Comparison of ENCODE assay signal across 1 cellular context in the genomic region with DNA sequence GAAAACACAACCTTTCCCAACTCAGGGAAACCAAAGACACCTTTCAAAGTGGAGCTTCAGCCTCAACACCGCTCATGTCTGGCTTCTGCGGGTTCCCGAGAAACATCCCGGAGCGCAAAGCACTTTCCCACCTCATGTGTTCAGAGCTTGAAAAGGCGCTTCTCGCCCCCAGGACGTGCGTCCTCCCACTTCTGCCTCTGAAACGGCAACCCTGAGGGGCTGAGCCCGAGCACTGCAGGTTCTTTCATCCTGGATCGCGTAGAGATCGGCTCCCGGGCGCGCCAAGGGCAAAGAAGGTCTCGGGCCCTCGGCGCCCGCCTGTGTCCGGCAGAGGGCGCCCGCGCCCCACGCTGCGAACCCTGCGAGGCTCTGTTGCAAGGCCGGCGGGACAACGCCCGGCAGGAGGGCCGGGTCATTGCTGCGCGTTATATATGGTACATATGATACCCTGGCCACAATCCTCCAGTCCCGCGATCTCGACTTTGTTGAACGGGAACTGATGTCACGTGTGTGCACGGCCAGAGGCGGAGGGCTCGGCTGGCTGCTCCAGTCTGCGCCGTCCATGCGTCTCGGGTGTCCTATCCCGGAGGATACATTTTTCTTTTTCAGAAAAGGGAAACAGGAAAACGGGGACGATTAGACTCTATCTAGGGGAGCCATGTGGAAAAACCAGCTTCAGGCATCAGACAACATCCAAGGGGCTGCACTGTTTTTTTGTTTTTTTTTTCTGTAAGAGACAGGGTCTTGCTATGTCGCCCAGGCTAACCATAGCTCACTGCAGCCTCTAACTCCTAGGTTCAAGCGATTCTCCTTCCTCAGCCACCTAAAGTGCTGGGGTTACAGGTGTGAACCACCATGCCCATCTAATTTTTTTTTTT.
TF ChIP-seq lines count a peak whose summit lies in the region.

No MANE protein-coding gene starts in this region.

TF ChIP-seq in HepG2, 621 proteins besides CTCF, POLR2A, EP300 and RAD21 (continued from another document and continues in another):
- TF ChIP-seq, protein P1, sequence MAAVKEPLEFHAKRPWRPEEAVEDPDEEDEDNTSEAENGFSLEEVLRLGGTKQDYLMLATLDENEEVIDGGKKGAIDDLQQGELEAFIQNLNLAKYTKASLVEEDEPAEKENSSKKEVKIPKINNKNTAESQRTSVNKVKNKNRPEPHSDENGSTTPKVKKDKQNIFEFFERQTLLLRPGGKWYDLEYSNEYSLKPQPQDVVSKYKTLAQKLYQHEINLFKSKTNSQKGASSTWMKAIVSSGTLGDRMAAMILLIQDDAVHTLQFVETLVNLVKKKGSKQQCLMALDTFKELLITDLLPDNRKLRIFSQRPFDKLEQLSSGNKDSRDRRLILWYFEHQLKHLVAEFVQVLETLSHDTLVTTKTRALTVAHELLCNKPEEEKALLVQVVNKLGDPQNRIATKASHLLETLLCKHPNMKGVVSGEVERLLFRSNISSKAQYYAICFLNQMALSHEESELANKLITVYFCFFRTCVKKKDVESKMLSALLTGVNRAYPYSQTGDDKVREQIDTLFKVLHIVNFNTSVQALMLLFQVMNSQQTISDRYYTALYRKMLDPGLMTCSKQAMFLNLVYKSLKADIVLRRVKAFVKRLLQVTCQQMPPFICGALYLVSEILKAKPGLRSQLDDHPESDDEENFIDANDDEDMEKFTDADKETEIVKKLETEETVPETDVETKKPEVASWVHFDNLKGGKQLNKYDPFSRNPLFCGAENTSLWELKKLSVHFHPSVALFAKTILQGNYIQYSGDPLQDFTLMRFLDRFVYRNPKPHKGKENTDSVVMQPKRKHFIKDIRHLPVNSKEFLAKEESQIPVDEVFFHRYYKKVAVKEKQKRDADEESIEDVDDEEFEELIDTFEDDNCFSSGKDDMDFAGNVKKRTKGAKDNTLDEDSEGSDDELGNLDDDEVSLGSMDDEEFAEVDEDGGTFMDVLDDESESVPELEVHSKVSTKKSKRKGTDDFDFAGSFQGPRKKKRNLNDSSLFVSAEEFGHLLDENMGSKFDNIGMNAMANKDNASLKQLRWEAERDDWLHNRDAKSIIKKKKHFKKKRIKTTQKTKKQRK (IDR thresholded peaks at IDR 0.05; ENCODE audit: low read length), result no peak
- no peak for TF ChIP-seq SP1 (IDR thresholded peaks at IDR 0.05)
- TF ChIP-seq SP1 (CRISPR knock-in tag; IDR thresholded peaks at IDR 0.05), result peak; percentile 59
- TF ChIP-seq, protein P2, sequence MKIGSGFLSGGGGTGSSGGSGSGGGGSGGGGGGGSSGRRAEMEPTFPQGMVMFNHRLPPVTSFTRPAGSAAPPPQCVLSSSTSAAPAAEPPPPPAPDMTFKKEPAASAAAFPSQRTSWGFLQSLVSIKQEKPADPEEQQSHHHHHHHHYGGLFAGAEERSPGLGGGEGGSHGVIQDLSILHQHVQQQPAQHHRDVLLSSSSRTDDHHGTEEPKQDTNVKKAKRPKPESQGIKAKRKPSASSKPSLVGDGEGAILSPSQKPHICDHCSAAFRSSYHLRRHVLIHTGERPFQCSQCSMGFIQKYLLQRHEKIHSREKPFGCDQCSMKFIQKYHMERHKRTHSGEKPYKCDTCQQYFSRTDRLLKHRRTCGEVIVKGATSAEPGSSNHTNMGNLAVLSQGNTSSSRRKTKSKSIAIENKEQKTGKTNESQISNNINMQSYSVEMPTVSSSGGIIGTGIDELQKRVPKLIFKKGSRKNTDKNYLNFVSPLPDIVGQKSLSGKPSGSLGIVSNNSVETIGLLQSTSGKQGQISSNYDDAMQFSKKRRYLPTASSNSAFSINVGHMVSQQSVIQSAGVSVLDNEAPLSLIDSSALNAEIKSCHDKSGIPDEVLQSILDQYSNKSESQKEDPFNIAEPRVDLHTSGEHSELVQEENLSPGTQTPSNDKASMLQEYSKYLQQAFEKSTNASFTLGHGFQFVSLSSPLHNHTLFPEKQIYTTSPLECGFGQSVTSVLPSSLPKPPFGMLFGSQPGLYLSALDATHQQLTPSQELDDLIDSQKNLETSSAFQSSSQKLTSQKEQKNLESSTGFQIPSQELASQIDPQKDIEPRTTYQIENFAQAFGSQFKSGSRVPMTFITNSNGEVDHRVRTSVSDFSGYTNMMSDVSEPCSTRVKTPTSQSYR (CRISPR knock-in tag; IDR thresholded peaks at IDR 0.05; ENCODE audit: borderline replicate concordance), result no peak; the same call in 1 of the 2 replicates
- TF ChIP-seq, protein P3, sequence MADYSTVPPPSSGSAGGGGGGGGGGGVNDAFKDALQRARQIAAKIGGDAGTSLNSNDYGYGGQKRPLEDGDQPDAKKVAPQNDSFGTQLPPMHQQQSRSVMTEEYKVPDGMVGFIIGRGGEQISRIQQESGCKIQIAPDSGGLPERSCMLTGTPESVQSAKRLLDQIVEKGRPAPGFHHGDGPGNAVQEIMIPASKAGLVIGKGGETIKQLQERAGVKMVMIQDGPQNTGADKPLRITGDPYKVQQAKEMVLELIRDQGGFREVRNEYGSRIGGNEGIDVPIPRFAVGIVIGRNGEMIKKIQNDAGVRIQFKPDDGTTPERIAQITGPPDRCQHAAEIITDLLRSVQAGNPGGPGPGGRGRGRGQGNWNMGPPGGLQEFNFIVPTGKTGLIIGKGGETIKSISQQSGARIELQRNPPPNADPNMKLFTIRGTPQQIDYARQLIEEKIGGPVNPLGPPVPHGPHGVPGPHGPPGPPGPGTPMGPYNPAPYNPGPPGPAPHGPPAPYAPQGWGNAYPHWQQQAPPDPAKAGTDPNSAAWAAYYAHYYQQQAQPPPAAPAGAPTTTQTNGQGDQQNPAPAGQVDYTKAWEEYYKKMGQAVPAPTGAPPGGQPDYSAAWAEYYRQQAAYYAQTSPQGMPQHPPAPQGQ (CRISPR knock-in tag; IDR thresholded peaks at IDR 0.05; ENCODE audit: borderline replicate concordance), result no peak
- peak; percentile 93 for TF ChIP-seq ZNF317 (CRISPR knock-in tag; IDR thresholded peaks at IDR 0.05)
- TF ChIP-seq NFKB2 (CRISPR knock-in tag; IDR thresholded peaks at IDR 0.05; ENCODE audit: borderline replicate concordance), result peak; percentile 97; the same call in 1 of the 2 replicates
- TF ChIP-seq GATAD2A (CRISPR knock-in tag; IDR thresholded peaks at IDR 0.05), result peak; percentile 74
- TF ChIP-seq CEBPG (CRISPR knock-in tag; IDR thresholded peaks at IDR 0.05), result peak; percentile 90
- TF ChIP-seq, protein P4, sequence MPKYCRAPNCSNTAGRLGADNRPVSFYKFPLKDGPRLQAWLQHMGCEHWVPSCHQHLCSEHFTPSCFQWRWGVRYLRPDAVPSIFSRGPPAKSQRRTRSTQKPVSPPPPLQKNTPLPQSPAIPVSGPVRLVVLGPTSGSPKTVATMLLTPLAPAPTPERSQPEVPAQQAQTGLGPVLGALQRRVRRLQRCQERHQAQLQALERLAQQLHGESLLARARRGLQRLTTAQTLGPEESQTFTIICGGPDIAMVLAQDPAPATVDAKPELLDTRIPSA (CRISPR knock-in tag; IDR thresholded peaks at IDR 0.05; ENCODE audit: borderline replicate concordance), result no peak
- TF ChIP-seq ZNF563 (CRISPR knock-in tag; IDR thresholded peaks at IDR 0.05), result peak; percentile 91
- TF ChIP-seq, protein P5, sequence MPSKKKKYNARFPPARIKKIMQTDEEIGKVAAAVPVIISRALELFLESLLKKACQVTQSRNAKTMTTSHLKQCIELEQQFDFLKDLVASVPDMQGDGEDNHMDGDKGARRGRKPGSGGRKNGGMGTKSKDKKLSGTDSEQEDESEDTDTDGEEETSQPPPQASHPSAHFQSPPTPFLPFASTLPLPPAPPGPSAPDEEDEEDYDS (CRISPR knock-in tag; IDR thresholded peaks at IDR 0.05), result peak; percentile 74; the same call in 1 of the 2 replicates
- TF ChIP-seq MAZ (IDR thresholded peaks at IDR 0.05; ENCODE audit: borderline replicate concordance, low read depth, low read length), result 0 out of 2 replicates have a peak, but pooled peaks have one; percentile 18
- peak; percentile 87 for TF ChIP-seq MAZ (CRISPR knock-in tag; IDR thresholded peaks at IDR 0.05; ENCODE audit: low read depth)
- TF ChIP-seq ZNF256 (CRISPR knock-in tag; conservative IDR thresholded peaks at IDR 0.05), result no peak
- TF ChIP-seq FOXA3 (CRISPR knock-in tag; IDR thresholded peaks at IDR 0.05), result peak; percentile 72
- TF ChIP-seq, protein P6, sequence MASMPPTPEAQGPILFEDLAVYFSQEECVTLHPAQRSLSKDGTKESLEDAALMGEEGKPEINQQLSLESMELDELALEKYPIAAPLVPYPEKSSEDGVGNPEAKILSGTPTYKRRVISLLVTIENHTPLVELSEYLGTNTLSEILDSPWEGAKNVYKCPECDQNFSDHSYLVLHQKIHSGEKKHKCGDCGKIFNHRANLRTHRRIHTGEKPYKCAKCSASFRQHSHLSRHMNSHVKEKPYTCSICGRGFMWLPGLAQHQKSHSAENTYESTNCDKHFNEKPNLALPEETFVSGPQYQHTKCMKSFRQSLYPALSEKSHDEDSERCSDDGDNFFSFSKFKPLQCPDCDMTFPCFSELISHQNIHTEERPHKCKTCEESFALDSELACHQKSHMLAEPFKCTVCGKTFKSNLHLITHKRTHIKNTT (CRISPR knock-in tag; IDR thresholded peaks at IDR 0.05), result peak; percentile 97; the same call in 1 of the 2 replicates
- TF ChIP-seq, protein P7, sequence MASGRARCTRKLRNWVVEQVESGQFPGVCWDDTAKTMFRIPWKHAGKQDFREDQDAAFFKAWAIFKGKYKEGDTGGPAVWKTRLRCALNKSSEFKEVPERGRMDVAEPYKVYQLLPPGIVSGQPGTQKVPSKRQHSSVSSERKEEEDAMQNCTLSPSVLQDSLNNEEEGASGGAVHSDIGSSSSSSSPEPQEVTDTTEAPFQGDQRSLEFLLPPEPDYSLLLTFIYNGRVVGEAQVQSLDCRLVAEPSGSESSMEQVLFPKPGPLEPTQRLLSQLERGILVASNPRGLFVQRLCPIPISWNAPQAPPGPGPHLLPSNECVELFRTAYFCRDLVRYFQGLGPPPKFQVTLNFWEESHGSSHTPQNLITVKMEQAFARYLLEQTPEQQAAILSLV (CRISPR knock-in tag; IDR thresholded peaks at IDR 0.05; ENCODE audit: borderline replicate concordance), result peak; percentile 95; the same call in 1 of the 2 replicates
- TF ChIP-seq ZNF30 (CRISPR knock-in tag; IDR thresholded peaks at IDR 0.05), result no peak
- no peak for TF ChIP-seq NFIB (CRISPR knock-in tag; IDR thresholded peaks at IDR 0.05; ENCODE audit: borderline replicate concordance)
- peak; percentile 60; the same call in 1 of the 2 replicates for TF ChIP-seq ZNF598 (CRISPR knock-in tag; IDR thresholded peaks at IDR 0.05; ENCODE audit: borderline replicate concordance)
- no peak for TF ChIP-seq ZNF234 (CRISPR knock-in tag; conservative IDR thresholded peaks at IDR 0.05)
- TF ChIP-seq ZNF619 (CRISPR knock-in tag; IDR thresholded peaks at IDR 0.05), result peak; percentile 91; the same call in 1 of the 2 replicates
- TF ChIP-seq HNRNPH1 (optimal IDR thresholded peaks at IDR 0.05; ENCODE audit: low read depth, low read length), result no peak
- TF ChIP-seq RFXANK (CRISPR knock-in tag; IDR thresholded peaks at IDR 0.05), result 0 out of 2 replicates have a peak, but pooled peaks have one; percentile 24
- TF ChIP-seq, protein P8, sequence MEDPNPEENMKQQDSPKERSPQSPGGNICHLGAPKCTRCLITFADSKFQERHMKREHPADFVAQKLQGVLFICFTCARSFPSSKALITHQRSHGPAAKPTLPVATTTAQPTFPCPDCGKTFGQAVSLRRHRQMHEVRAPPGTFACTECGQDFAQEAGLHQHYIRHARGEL (CRISPR knock-in tag; IDR thresholded peaks at IDR 0.05), result peak; percentile 89; the same call in 1 of the 2 replicates
- TF ChIP-seq ZSCAN9 (CRISPR knock-in tag; IDR thresholded peaks at IDR 0.05; ENCODE audit: borderline replicate concordance), result peak; percentile 65; the same call in 1 of the 2 replicates
- no peak for TF ChIP-seq SMYD3 (CRISPR knock-in tag; IDR thresholded peaks at IDR 0.05)
- TF ChIP-seq ZNF747 (CRISPR knock-in tag; IDR thresholded peaks at IDR 0.05; ENCODE audit: borderline replicate concordance), result no peak
- TF ChIP-seq, protein P9, sequence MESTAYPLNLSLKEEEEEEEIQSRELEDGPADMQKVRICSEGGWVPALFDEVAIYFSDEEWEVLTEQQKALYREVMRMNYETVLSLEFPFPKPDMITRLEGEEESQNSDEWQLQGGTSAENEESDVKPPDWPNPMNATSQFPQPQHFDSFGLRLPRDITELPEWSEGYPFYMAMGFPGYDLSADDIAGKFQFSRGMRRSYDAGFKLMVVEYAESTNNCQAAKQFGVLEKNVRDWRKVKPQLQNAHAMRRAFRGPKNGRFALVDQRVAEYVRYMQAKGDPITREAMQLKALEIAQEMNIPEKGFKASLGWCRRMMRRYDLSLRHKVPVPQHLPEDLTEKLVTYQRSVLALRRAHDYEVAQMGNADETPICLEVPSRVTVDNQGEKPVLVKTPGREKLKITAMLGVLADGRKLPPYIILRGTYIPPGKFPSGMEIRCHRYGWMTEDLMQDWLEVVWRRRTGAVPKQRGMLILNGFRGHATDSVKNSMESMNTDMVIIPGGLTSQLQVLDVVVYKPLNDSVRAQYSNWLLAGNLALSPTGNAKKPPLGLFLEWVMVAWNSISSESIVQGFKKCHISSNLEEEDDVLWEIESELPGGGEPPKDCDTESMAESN (CRISPR knock-in tag; conservative IDR thresholded peaks at IDR 0.05), result peak; percentile 77; the same call in 1 of the 2 replicates
- TF ChIP-seq ZNF569 (CRISPR knock-in tag; IDR thresholded peaks at IDR 0.05; ENCODE audit: borderline replicate concordance), result no peak
- TF ChIP-seq ZNF20 (CRISPR knock-in tag; IDR thresholded peaks at IDR 0.05), result no peak
- no peak for TF ChIP-seq ZNF44 (CRISPR knock-in tag; IDR thresholded peaks at IDR 0.05)
- TF ChIP-seq ARNT2 (CRISPR knock-in tag; IDR thresholded peaks at IDR 0.05; ENCODE audit: low read depth), result peak; percentile 77; the same call in 1 of the 2 replicates
